In genomic region chr16:81641403-81642106, GRCh38 we compare ENCODE assay signal across 14 cellular contexts.
DNase-seq lines count a peak whose midpoint lies in the region; ATAC-seq lines count a peak whose summit lies in the region.
"Had no signal": no experiment of that assay in that cellular context is flagged by ENCODE, and none has a peak within 500 bp of the region (broad histone marks: within the 10 kb centered on the region; RNA-seq: fewer than 3 reads in every experiment).

No MANE protein-coding gene starts in this region.

- H3K27me3 Mint-ChIP-seq in T-cell = no peaks in the 10 kb centered on the region

- peaks cover 28% of the 10 kb centered on the region for H3K36me3 Mint-ChIP-seq in stimulated activated effector memory CD8-positive, alpha-beta T cell treated with anti-CD3 and anti-CD28 coated beads, Interleukin-12 subunit alpha, Interleukin-12 subunit beta, amount 100 ng/mL, for 72 hours
- peaks cover 12% of the 10 kb centered on the region for H3K36me3 Mint-ChIP-seq in T-cell

- no peaks in the 10 kb centered on the region for H3K9me3 Mint-ChIP-seq in stimulated activated effector memory CD8-positive, alpha-beta T cell treated with anti-CD3 and anti-CD28 coated beads, Interleukin-12 subunit alpha, Interleukin-12 subunit beta, amount 100 ng/mL, for 72 hours
- H3K9me3 Mint-ChIP-seq in T-cell = peaks cover 0 to 4% (median 0%) of the 10 kb centered on the region in 3 donors
- H3K9me3 Mint-ChIP-seq: T-helper 1 cell treated with Interleukin-12 subunit alpha and Interleukin-12 subunit beta and Interleukin-4 antibody, amounts not matched to agents 30 μg/mL and 1 μg/mL, for 36 hours had no signal

- H3K4me1 Mint-ChIP-seq in stimulated activated effector memory CD8-positive, alpha-beta T cell treated with anti-CD3 and anti-CD28 coated beads, Interleukin-12 subunit alpha, Interleukin-12 subunit beta, amount 100 ng/mL, for 72 hours = peaks cover 46% of the 10 kb centered on the region
- peaks cover 20 to 26% (median 23%) of the 10 kb centered on the region in 3 donors for H3K4me1 Mint-ChIP-seq in T-cell

- CTCF ChIA-PET in T-cell (lab: Charles Lee) = interaction anchor here in 1 of 2 donors (0.6 kb wide), 1 partner anchor 77 kb away, joined by 3 read pairs; no protein-coding TSS in a partner anchor

- POLR2A ChIA-PET in T-cell (lab: Charles Lee) = no interaction called here

- ATAC-seq in stimulated activated effector memory CD8-positive, alpha-beta T cell treated with anti-CD3 and anti-CD28 coated beads, Interleukin-12 subunit alpha, Interleukin-12 subunit beta, amount 100 ng/mL, for 72 hours = no peak
- ATAC-seq in HG02981 (IDR thresholded peaks at IDR 0.05; ENCODE audit: unreplicated experiment) (no peak), GM18498 (IDR thresholded peaks at IDR 0.05; ENCODE audit: unreplicated experiment) (no peak), T-cell (replicated peaks in 1 of 4) (no peak)
- ATAC-seq: A549 had no signal

- no peak overlapping the region for H3K4me3 Mint-ChIP-seq in stimulated activated effector memory CD8-positive, alpha-beta T cell treated with anti-CD3 and anti-CD28 coated beads, Interleukin-12 subunit alpha, Interleukin-12 subunit beta, amount 100 ng/mL, for 72 hours
- no peak overlapping the region for H3K4me3 Mint-ChIP-seq in T-cell
- H3K4me3 Mint-ChIP-seq: T-helper 1 cell treated with Interleukin-12 subunit alpha and Interleukin-12 subunit beta and Interleukin-4 antibody, amounts not matched to agents 30 μg/mL and 1 μg/mL, for 36 hours had no signal

- peak; percentile 14 for DNase-seq in NCI-H82 (lab: John Stamatoyannopoulos, UW)
- no peak for DNase-seq in NCI-H82 treated with DMSO at 0.1 percent for 48 hours (lab: John Stamatoyannopoulos, UW; ENCODE audit: unreplicated experiment)
- peak; percentile 34 for DNase-seq in NCI-H2196 treated with DMSO at 0.1 percent for 48 hours (lab: John Stamatoyannopoulos, UW; ENCODE audit: unreplicated experiment)
- DNase-seq in cerebellum (ENCODE audit: low spot score) = peak; percentile 34
- no peak for DNase-seq in stimulated activated effector memory CD8-positive, alpha-beta T cell treated with anti-CD3 and anti-CD28 coated beads, Interleukin-12 subunit alpha, Interleukin-12 subunit beta, amount 100 ng/mL, for 72 hours (ENCODE audit: low spot score in 2 of 2)
- DNase-seq in T-cell = no peak
- DNase-seq: activated CD4-positive, alpha-beta T cell treated with anti-CD3 and anti-CD28 coated beads, Interleukin-2, amount 50 U/mL, for 1 hour; activated effector memory CD4-positive, alpha-beta T cell treated with anti-CD3 and anti-CD28 coated beads, Interleukin-2, amount 50 U/mL, for 16 hours; effector memory CD4-positive, alpha-beta T cell; stimulated activated CD4-positive, alpha-beta T cell treated with anti-CD3 and anti-CD28 coated beads, Interleukin-12 subunit alpha, Interleukin-12 subunit beta, amount 100 ng/mL, for 4 hours had no signal

- H3K27ac Mint-ChIP-seq in stimulated activated effector memory CD8-positive, alpha-beta T cell treated with anti-CD3 and anti-CD28 coated beads, Interleukin-12 subunit alpha, Interleukin-12 subunit beta, amount 100 ng/mL, for 72 hours = peak overlapping the region; percentile 58
- peak overlapping the region in 1 of 2 donors; percentile 28 for H3K27ac Mint-ChIP-seq in T-cell
- H3K27ac Mint-ChIP-seq: T-helper 1 cell treated with Interleukin-12 subunit alpha and Interleukin-12 subunit beta and Interleukin-4 antibody, amounts not matched to agents 30 μg/mL and 1 μg/mL, for 36 hours had no signal

Comparison
In these comparisons a context has a peak if more than half of its experiments do, and no peak if none do; other contexts are left out.
1. DNase-seq: peak in NCI-H82 (single experiment), NCI-H2196 treated with DMSO at 0.1 percent for 48 hours (single experiment) and cerebellum (single experiment); none in NCI-H82 treated with DMSO at 0.1 percent for 48 hours (single experiment), stimulated activated effector memory CD8-positive, alpha-beta T cell treated with anti-CD3 and anti-CD28 coated beads, Interleukin-12 subunit alpha, Interleukin-12 subunit beta, amount 100 ng/mL, for 72 hours (0 of 2) and T-cell (0 of 34).